25 cellular contexts compared by ENCODE assay signal in the genomic region with DNA sequence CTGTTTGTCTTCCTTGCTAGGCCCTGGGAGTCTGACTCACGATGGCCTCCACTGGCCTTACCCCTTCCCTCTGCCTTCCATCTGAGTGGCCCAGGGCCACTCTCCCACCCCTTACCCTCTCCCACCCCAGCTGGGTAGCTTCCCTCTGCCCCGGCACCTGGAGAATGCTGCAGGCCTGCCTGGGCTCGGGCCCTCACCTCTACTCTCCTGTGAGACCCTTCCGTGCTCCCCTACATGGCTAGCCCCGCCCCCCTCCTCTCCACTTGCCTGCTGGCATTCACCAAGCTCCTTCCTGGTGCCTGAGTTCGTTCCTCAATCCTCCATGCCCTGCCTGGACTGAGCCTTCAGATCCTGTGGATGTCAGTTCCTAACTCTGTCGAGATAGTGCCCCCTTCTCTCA. TPM values are rescaled to one million over a fixed set of nuclear protein-coding genes. Genes with fewer than 3 reads are reported as not detected.
"Had no signal": no experiment of that assay in that cellular context is flagged by ENCODE, and none has a peak within 500 bp of the region (broad histone marks: within the 10 kb centered on the region; RNA-seq: fewer than 3 reads in every experiment).

No MANE protein-coding gene starts in this region.

- FAIRE-seq: astrocyte, bronchial epithelial cell, islet of Langerhans had no signal

- H3K9me3 Mint-ChIP-seq: activated CD4-positive, alpha-beta T cell treated with anti-CD3 and anti-CD28 coated beads, Interleukin-2, amount 10 ng/mL, durations not matched to agents 7 days and 5 days; dendritic cell treated with granulocyte-macrophage colony-stimulating factor and Interleukin-4, amounts not matched to agents 40 ng/mL and 50 ng/mL, for 4 days; mesothelial cell of epicardium; nephron progenitor cell; stimulated activated naive B cell treated with anti-CD40 and anti-IgM and Interleukin-4, amounts not matched to agents 10 μg/mL and 1 μg/mL and 100 μg/mL, for 72 hours had no signal

- H3K27me3 ChIP-seq: adrenal gland, hepatocyte, right atrium auricular region had no signal

- DNase-seq: activated CD4-positive, alpha-beta T cell treated with anti-CD3 and anti-CD28 coated beads, Interleukin-2, amount 10 ng/mL, durations not matched to agents 7 days and 5 days; activated CD8-positive, alpha-beta memory T cell treated with anti-CD3 and anti-CD28 coated beads for 24 hours; activated CD8-positive, alpha-beta memory T cell treated with anti-CD3 and anti-CD28 coated beads, Interleukin-2, amount 50 U/mL, for 48 hours; activated effector memory CD4-positive, alpha-beta T cell treated with anti-CD3 and anti-CD28 coated beads, Interleukin-2, amount 50 U/mL, for 16 hours; activated naive CD4-positive, alpha-beta T cell treated with anti-CD3 and anti-CD28 coated beads, Interleukin-2, amount 50 U/mL, for 16 hours; activated T-cell treated with anti-CD3 and anti-CD28 coated beads, Interleukin-2, amount 50 U/mL, for 48 hours; adrenal gland; effector memory CD4-positive, alpha-beta T cell; left colon; lower lobe of right lung; nephron progenitor cell; stimulated activated CD4-positive, alpha-beta T cell treated with anti-CD3 and anti-CD28 coated beads, Interleukin-4, amount 100 ng/mL, for 24 hours; stimulated activated naive B cell treated with anti-CD40 and anti-IgM and Interleukin-4, amounts not matched to agents 10 μg/mL and 1 μg/mL and 100 μg/mL, for 72 hours had no signal

- H3K27me3 Mint-ChIP-seq: activated CD4-positive, alpha-beta T cell treated with anti-CD3 and anti-CD28 coated beads, Interleukin-2, amount 10 ng/mL, durations not matched to agents 7 days and 5 days; dendritic cell treated with granulocyte-macrophage colony-stimulating factor and Interleukin-4, amounts not matched to agents 40 ng/mL and 50 ng/mL, for 4 days; progenitor cell of endocrine pancreas; stimulated activated naive B cell treated with anti-CD40 and anti-IgM and Interleukin-4, amounts not matched to agents 10 μg/mL and 1 μg/mL and 100 μg/mL, for 72 hours had no signal

- H3K27ac Mint-ChIP-seq: mesothelial cell of epicardium, nephron progenitor cell, progenitor cell of endocrine pancreas had no signal

- H3K9me3 ChIP-seq: adrenal gland, lower lobe of right lung, right atrium auricular region, thoracic aorta had no signal

- ATAC-seq: left colon; lower lobe of right lung; stimulated activated naive B cell treated with anti-CD40 and anti-IgM and Interleukin-4, amounts not matched to agents 10 μg/mL and 1 μg/mL and 100 μg/mL, for 72 hours had no signal

- H3K27ac ChIP-seq: adrenal gland, hepatocyte, right atrium auricular region, SK-N-MC, thoracic aorta had no signal

- H3K4me3 Mint-ChIP-seq: activated CD4-positive, alpha-beta T cell treated with anti-CD3 and anti-CD28 coated beads, Interleukin-2, amount 10 ng/mL, durations not matched to agents 7 days and 5 days; dendritic cell treated with granulocyte-macrophage colony-stimulating factor and Interleukin-4, amounts not matched to agents 40 ng/mL and 50 ng/mL, for 4 days; mesothelial cell of epicardium; nephron progenitor cell had no signal

- H3K36me3 Mint-ChIP-seq: stimulated activated naive B cell treated with anti-CD40 and anti-IgM and Interleukin-4, amounts not matched to agents 10 μg/mL and 1 μg/mL and 100 μg/mL, for 72 hours had no signal

RNA-seq across cellular contexts. Expression of a gene that starts 12.2 kb away (rescaled TPM):
- total RNA-seq: astrocyte, bronchial epithelial cell, chondrocyte, glomerular endothelial cell, hepatocyte, right atrium auricular region had no signal
